Comparison of ENCODE assay signal across 19 cellular contexts in genomic region chr1:1899967-1900327, GRCh38. TPM values are rescaled to one million over a fixed set of nuclear protein-coding genes. Genes with fewer than 3 reads are reported as not detected.
A peak's percentile ranks its signal among the peaks of the same experiment; 100 is the strongest.
DNase-seq lines count a peak whose midpoint lies in the region; ATAC-seq and TF ChIP-seq lines count a peak whose summit lies in the region.
"Had no signal": no experiment of that assay in that cellular context is flagged by ENCODE, and none has a peak within 500 bp of the region (broad histone marks: within the 10 kb centered on the region; RNA-seq: fewer than 3 reads in every experiment).

No MANE protein-coding gene starts in this region.

- no peaks in the 10 kb centered on the region for H3K36me3 Mint-ChIP-seq in T-helper 17 cell (ENCODE audit: low read depth)
- H3K36me3 Mint-ChIP-seq in chondrocyte (ENCODE audit: low read depth) = no peaks in the 10 kb centered on the region

- H3K9me3 Mint-ChIP-seq in chondrocyte (ENCODE audit: low read depth) = no peaks in the 10 kb centered on the region
- H3K9me3 Mint-ChIP-seq: CD4-positive, alpha-beta T cell had no signal

- no peak for ATAC-seq in Right ventricle myocardium inferior
- ATAC-seq in T-helper 17 cell = no peak
- no peak for ATAC-seq in HG02981 (IDR thresholded peaks at IDR 0.05; ENCODE audit: unreplicated experiment)
- ATAC-seq: Panc1 had no signal

- H3K4me3 ChIP-seq in left ventricle myocardium inferior = no peak overlapping the region

- H3K36me3 ChIP-seq in left ventricle myocardium inferior = no peaks in the 10 kb centered on the region
- H3K36me3 ChIP-seq: BE2C had no signal

- H3K9me3 ChIP-seq in left ventricle myocardium inferior (replicated peaks) = no peaks in the 10 kb centered on the region
- no peaks in the 10 kb centered on the region for H3K9me3 ChIP-seq in T-helper 17 cell (ENCODE audit: control insufficient read depth, low read length, poor library complexity, severe bottlenecking)
- H3K9me3 ChIP-seq: BE2C had no signal

- no peak overlapping the region for H3K27ac ChIP-seq in left ventricle myocardium inferior (replicated peaks)
- H3K27ac ChIP-seq: 22Rv1, RWPE1 had no signal

- peaks cover 9% of the 10 kb centered on the region for H3K4me1 ChIP-seq in left ventricle myocardium inferior
- H3K4me1 ChIP-seq: BE2C had no signal

- H3K27ac Mint-ChIP-seq in T-helper 17 cell (peak overlapping the region; percentile 71), chondrocyte (ENCODE audit: unreplicated experiment) (no peak overlapping the region)
- H3K27ac Mint-ChIP-seq: CD4-positive, alpha-beta T cell had no signal

- H3K27me3 Mint-ChIP-seq in T-helper 17 cell (no peaks in the 10 kb centered on the region), chondrocyte (ENCODE audit: low read depth) (no peaks in the 10 kb centered on the region)

- TF ChIP-seq CTCF in left ventricle myocardium inferior (IDR thresholded peaks at IDR 0.05; ENCODE audit: borderline replicate concordance) (no peak), chondrocyte (IDR thresholded peaks at IDR 0.05) (no peak)

- peak; percentile 20 for DNase-seq in Right ventricle myocardium inferior (ENCODE audit: missing footprints)
- DNase-seq in left ventricle myocardium inferior = no peak
- DNase-seq in T-helper 17 cell = no peak
- no peak for DNase-seq in chondrocyte (ENCODE audit: low spot score)
- no peak for DNase-seq in NCI-H446 (lab: John Stamatoyannopoulos, UW)
- DNase-seq: BE2C; CD4-positive, alpha-beta T cell; KBM-7; MM.1S; NCI-H1417; NCI-H1694; NCI-H2029 treated with DMSO at 0.1 percent for 48 hours; NCI-H526 treated with DMSO at 0.1 percent for 48 hours; SHP77 treated with DMSO at 0.1 percent for 48 hours had no signal

- intact Hi-C loops in Right ventricle myocardium inferior (cut with DNase I) = no loop called here
- intact Hi-C loops in left ventricle myocardium inferior (cut with micrococcal nuclease) = loop anchor here (10.0 kb wide), 1 partner anchor 135 kb away; no protein-coding TSS in a partner anchor

- H3K4me1 Mint-ChIP-seq in T-helper 17 cell (peaks cover 11% of the 10 kb centered on the region), chondrocyte (ENCODE audit: low read depth) (peaks cover 4% of the 10 kb centered on the region)

- H3K27me3 ChIP-seq in left ventricle myocardium inferior (ENCODE audit: low read depth) = no peaks in the 10 kb centered on the region
- H3K27me3 ChIP-seq: BE2C had no signal

- H3K4me3 Mint-ChIP-seq in T-helper 17 cell = no peak overlapping the region
- H3K4me3 Mint-ChIP-seq in chondrocyte (ENCODE audit: unreplicated experiment) = no peak overlapping the region
- H3K4me3 Mint-ChIP-seq: CD4-positive, alpha-beta T cell had no signal

RNA-seq across cellular contexts. Expression of gene GNB1, which starts 9.1 kb away (rescaled TPM):
- total RNA-seq in Right ventricle myocardium inferior (182 TPM), left ventricle myocardium inferior (158 TPM), T-helper 17 cell (100 to 1,000 TPM; 236 to 255 TPM), chondrocyte (419 to 543 TPM (median 538 TPM) in 3 replicates)

RNA-seq across cellular contexts. Expression of gene CALML6, which starts 15.1 kb away (rescaled TPM):
- not detected for total RNA-seq in Right ventricle myocardium inferior
- total RNA-seq in left ventricle myocardium inferior = not detected
- total RNA-seq in T-helper 17 cell = under 1 TPM; 0.35 to 0.55 TPM
- total RNA-seq in chondrocyte = 2.1 to 2.3 TPM (median 2.1 TPM) in 3 replicates
- total RNA-seq: H4 had no signal

RNA-seq across cellular contexts. Expression of gene TMEM52, which starts 19.1 kb away (rescaled TPM):
- total RNA-seq in Right ventricle myocardium inferior = 1.2 TPM
- 0.47 TPM for total RNA-seq in left ventricle myocardium inferior
- total RNA-seq in T-helper 17 cell = under 1 TPM in 1 of 2 donors, not detected in 1; 0.52 TPM
- total RNA-seq in chondrocyte = 0.67 to 0.90 TPM (median 0.68 TPM) in 3 replicates
